24 cellular contexts compared by ENCODE assay signal in the genomic region with DNA sequence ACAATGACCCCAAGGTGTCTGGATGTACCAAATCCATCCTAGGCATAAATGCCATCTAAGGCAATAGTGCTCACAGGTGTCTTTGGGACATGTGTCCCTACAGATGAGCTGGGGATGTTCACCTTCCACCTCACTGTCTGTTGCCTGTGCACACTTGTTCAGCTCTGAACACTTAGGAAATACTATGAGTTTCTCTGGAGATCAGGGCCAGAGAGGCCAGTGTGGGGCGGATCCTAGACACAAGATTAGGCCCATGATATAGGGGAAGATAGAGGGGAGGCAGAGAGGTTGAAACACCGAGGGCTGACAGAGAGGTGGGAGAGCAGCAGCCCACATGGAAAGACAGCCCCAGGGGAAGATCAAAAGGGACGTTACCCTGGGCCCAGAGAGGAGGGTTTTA. TPM values are rescaled to one million over a fixed set of nuclear protein-coding genes. Genes with fewer than 3 reads are reported as not detected.
A peak's percentile ranks its signal among the peaks of the same experiment; 100 is the strongest.
DNase-seq lines count a peak whose midpoint lies in the region; TF ChIP-seq lines count a peak whose summit lies in the region.
"Had no signal": no experiment of that assay in that cellular context is flagged by ENCODE, and none has a peak within 500 bp of the region (broad histone marks: within the 10 kb centered on the region; RNA-seq: fewer than 3 reads in every experiment).

No MANE protein-coding gene starts in this region.

- H3K36me3 Mint-ChIP-seq in mesothelial cell of epicardium = peaks cover 3% of the 10 kb centered on the region
- H3K36me3 Mint-ChIP-seq: activated CD8-positive, alpha-beta memory T cell treated with anti-CD3 and anti-CD28 coated beads, Interleukin-2, amount 10 ng/mL, durations not matched to agents 7 days and 5 days; IgD-negative memory B cell; naive thymus-derived CD8-positive, alpha-beta T cell had no signal

- H3K4me1 Mint-ChIP-seq in mesothelial cell of epicardium = peaks cover 29% of the 10 kb centered on the region
- H3K4me1 Mint-ChIP-seq: activated CD8-positive, alpha-beta memory T cell treated with anti-CD3 and anti-CD28 coated beads, Interleukin-2, amount 10 ng/mL, durations not matched to agents 7 days and 5 days had no signal

- no peak overlapping the region for H2AFZ ChIP-seq in mammary epithelial cell (ENCODE audit: low read depth, low read length)

- intact Hi-C loops in mammary epithelial cell (cut with micrococcal nuclease) = loop anchor here (1.0 kb wide), 3 partner anchors 13 to 25 kb away; partner anchors contain the start of gene C1orf116

- TSS peak; percentile 92 for BruUV-seq in mammary epithelial cell (replicated peaks; lab: Mats Ljungman, UMichigan)

- H3K36me3 ChIP-seq in mammary epithelial cell (ENCODE audit: insufficient read depth, low read length) (no peaks in the 10 kb centered on the region), tibial nerve (no peaks in the 10 kb centered on the region)

- no peaks in the 10 kb centered on the region for H3K27me3 ChIP-seq in mammary epithelial cell (ENCODE audit: insufficient read depth, low read length)
- H3K27me3 ChIP-seq in tibial nerve = no peaks in the 10 kb centered on the region

- H3K9ac ChIP-seq in mammary epithelial cell (ENCODE audit: insufficient read depth, low read length) = peak overlapping the region; percentile 93

- no peak for TF ChIP-seq POLR2A in tibial nerve (IDR thresholded peaks at IDR 0.05)

- H3K27ac ChIP-seq in mammary epithelial cell (ENCODE audit: insufficient read depth, low read depth, low read length) = peak overlapping the region; percentile 100
- peak overlapping the region in 3 of 4 donors; percentile 20 to 80 (median 76) for H3K27ac ChIP-seq in tibial nerve
- H3K27ac ChIP-seq: psoas muscle, SK-N-MC had no signal

- TF ChIP-seq EP300 in tibial nerve (IDR thresholded peaks at IDR 0.05) = no peak

- dilution Hi-C loops in mammary epithelial cell (cut with HindIII; ENCODE audit: low sequenced_read_pairs) = no loop called here

- H3K9me3 ChIP-seq in mammary epithelial cell (replicated peaks; ENCODE audit: insufficient read depth, low read length) (peaks cover 11% of the 10 kb centered on the region), tibial nerve (no peaks in the 10 kb centered on the region)
- H3K9me3 ChIP-seq: psoas muscle had no signal

- CTCF ChIA-PET in mammary epithelial cell (lab: Charles Lee; ENCODE audit: low non-redundant PET) = interaction anchor here (0.7 kb wide), 1 partner anchor 150 kb away, joined by 6 read pairs; no protein-coding TSS in a partner anchor

- peaks cover 5% of the 10 kb centered on the region for H3K9me3 Mint-ChIP-seq in mesothelial cell of epicardium
- H3K9me3 Mint-ChIP-seq: IgD-negative memory B cell; naive thymus-derived CD8-positive, alpha-beta T cell; stimulated activated naive CD8-positive, alpha-beta T cell treated with anti-CD3 and anti-CD28 coated beads, Interleukin-15, Interleukin-2, amounts not matched to agents 100 ng/mL and 50 ng/mL, for 24 hours had no signal

- no peaks in the 10 kb centered on the region for H3K79me2 ChIP-seq in mammary epithelial cell (ENCODE audit: insufficient read depth, low read length)

- peaks cover 9% of the 10 kb centered on the region for H3K27me3 Mint-ChIP-seq in mesothelial cell of epicardium (ENCODE audit: low read depth)

- H3K4me3 Mint-ChIP-seq in mesothelial cell of epicardium = no peak overlapping the region
- H3K4me3 Mint-ChIP-seq: activated CD8-positive, alpha-beta memory T cell treated with anti-CD3 and anti-CD28 coated beads, Interleukin-2, amount 10 ng/mL, durations not matched to agents 7 days and 5 days; naive thymus-derived CD8-positive, alpha-beta T cell; stimulated activated naive CD8-positive, alpha-beta T cell treated with anti-CD3 and anti-CD28 coated beads, Interleukin-15, Interleukin-2, amounts not matched to agents 100 ng/mL and 50 ng/mL, for 24 hours had no signal

- H3K4me2 ChIP-seq in mammary epithelial cell (ENCODE audit: insufficient read depth, low read depth, low read length) = peak overlapping the region; percentile 76

- in situ Hi-C loops in mammary epithelial cell (cut with MboI; ENCODE audit: low sequenced_read_pairs in 2 of 2) = no loop called here

- H3K4me3 ChIP-seq in mammary epithelial cell (replicated peaks in 1 of 3; ENCODE audit: insufficient read depth in 1 of 3, low read depth in 2 of 3, low read length in 3 of 3) (no peak overlapping the region), tibial nerve (no peak overlapping the region)
- H3K4me3 ChIP-seq: psoas muscle, SK-N-MC had no signal

- H3K27ac Mint-ChIP-seq in mesothelial cell of epicardium = peak overlapping the region; percentile 86
- H3K27ac Mint-ChIP-seq: activated CD8-positive, alpha-beta memory T cell treated with anti-CD3 and anti-CD28 coated beads, Interleukin-2, amount 10 ng/mL, durations not matched to agents 7 days and 5 days; IgD-negative memory B cell; naive thymus-derived CD8-positive, alpha-beta T cell; stimulated activated naive CD8-positive, alpha-beta T cell treated with anti-CD3 and anti-CD28 coated beads, Interleukin-15, Interleukin-2, amounts not matched to agents 100 ng/mL and 50 ng/mL, for 24 hours had no signal

- no peaks in the 10 kb centered on the region for H4K20me1 ChIP-seq in mammary epithelial cell (ENCODE audit: insufficient read depth, low read length)

- TF ChIP-seq CTCF in mammary epithelial cell (conservative IDR thresholded peaks at IDR 0.05 in 1 of 2, IDR thresholded peaks at IDR 0.05 in 1 of 2; ENCODE audit: extremely low read depth in 1 of 2, insufficient read depth in 1 of 2, low read depth in 1 of 2, low read length in 2 of 2) (no peak), mesothelial cell of epicardium (IDR thresholded peaks at IDR 0.05; ENCODE audit: unreplicated experiment) (no peak), tibial nerve (IDR thresholded peaks at IDR 0.05) (no peak)

- DNase-seq in M059J (ENCODE audit: low read depth) (peak; percentile 9), mammary epithelial cell (peak; percentile 53), mesothelial cell of epicardium (ENCODE audit: low spot score in 2 of 2, unreplicated experiment in 2 of 2) (no peak), tibial nerve (ENCODE audit: low spot score in 2 of 2) (no peak), NCI-H345 treated with DMSO at 0.1 percent for 48 hours (lab: John Stamatoyannopoulos, UW; ENCODE audit: unreplicated experiment) (no peak), HUDEP-2 (lab: John Stamatoyannopoulos, UW; ENCODE audit: unreplicated experiment in 76 of 76) (no peak)
- no peak for DNase-seq in stimulated activated CD4-positive, alpha-beta T cell treated with anti-CD3 and anti-CD28 coated beads, Interleukin-2, amount 100 ng/mL, for 48 hours
- DNase-seq: activated CD4-positive, alpha-beta T cell treated with anti-CD3 and anti-CD28 coated beads for 1 hour; activated CD8-positive, alpha-beta memory T cell treated with anti-CD3 and anti-CD28 coated beads, Interleukin-2, amount 10 ng/mL, durations not matched to agents 7 days and 5 days; activated gamma-delta T cell; amniotic stem cell; C1 segment of cervical spinal cord; DMS53; MV-4-11; naive thymus-derived CD8-positive, alpha-beta T cell; NCI-H2081; NCI-H524 treated with DMSO at 0.1 percent for 48 hours; psoas muscle; stimulated activated CD4-positive, alpha-beta T cell treated with anti-CD3 and anti-CD28 coated beads, Interleukin-15, amount 100 ng/mL, for 24 hours had no signal

- H3K4me1 ChIP-seq in mammary epithelial cell (ENCODE audit: insufficient read depth, low read length) (peaks cover 62% of the 10 kb centered on the region), tibial nerve (peaks cover 0 to 59% (median 15%) of the 10 kb centered on the region in 4 donors)
- H3K4me1 ChIP-seq: psoas muscle had no signal

- 8% methylated on average over 3 of the region's 3 CpGs for WGBS in mammary epithelial cell (ENCODE audit: low coverage, missing lambda C conversion rate)
- 49 to 54% methylated on average over 3 of the region's 3 CpGs for WGBS in tibial nerve, 2 donors

RNA-seq across cellular contexts. Expression of gene C1orf116, which starts 25.6 kb away (rescaled TPM):
- total RNA-seq in M059J (2014; rRNA removed; shearing (Covaris generic)) = not detected in 2 replicates
- 100 to 1,000 TPM in 1 of 2 donors, 10 to 100 TPM in 1; 94.0 to 129 TPM for total RNA-seq in mammary epithelial cell
- polyA plus RNA-seq in mammary epithelial cell = 47.0 TPM
- polyA minus RNA-seq in mammary epithelial cell = 110 TPM
- 0.44 to 0.67 TPM (median 0.57 TPM) in 3 replicates for total RNA-seq in mesothelial cell of epicardium
- under 1 TPM in 1 of 4 donors, not detected in 3; 0.44 TPM for total RNA-seq in tibial nerve
- total RNA-seq: activated CD8-positive, alpha-beta memory T cell treated with anti-CD3 and anti-CD28 coated beads, Interleukin-2, amount 10 ng/mL, durations not matched to agents 7 days and 5 days had no signal
- polyA plus RNA-seq: endothelial cell of umbilical vein; naive thymus-derived CD8-positive, alpha-beta T cell had no signal

RNA-seq across cellular contexts. Expression of gene FCAMR, which starts 36.7 kb away (rescaled TPM):
- not detected in 2 replicates for total RNA-seq in M059J (2014; rRNA removed; shearing (Covaris generic))
- total RNA-seq in mammary epithelial cell (not detected), mesothelial cell of epicardium (not detected in 3 replicates), tibial nerve (not detected)
- not detected for polyA plus RNA-seq in mammary epithelial cell
- not detected for polyA minus RNA-seq in mammary epithelial cell
- total RNA-seq: activated CD8-positive, alpha-beta memory T cell treated with anti-CD3 and anti-CD28 coated beads, Interleukin-2, amount 10 ng/mL, durations not matched to agents 7 days and 5 days; cerebellum; endothelial cell of umbilical vein; naive thymus-derived CD8-positive, alpha-beta T cell; psoas muscle had no signal
- polyA plus RNA-seq: endothelial cell of umbilical vein; IgD-negative memory B cell; naive thymus-derived CD8-positive, alpha-beta T cell; psoas muscle had no signal

RNA-seq across cellular contexts. Expression of gene YOD1, which starts 44.1 kb away (rescaled TPM):
- total RNA-seq in M059J (2014; rRNA removed; shearing (Covaris generic)) = 5.1 and 6.0 TPM in 2 replicates
- total RNA-seq in mammary epithelial cell (10 to 100 TPM in 1 of 2 donors, 1 to 10 TPM in 1; 9.0 to 19.7 TPM), mesothelial cell of epicardium (9.6 to 10.3 TPM (median 10.1 TPM) in 3 replicates), tibial nerve (10 to 100 TPM in 3 of 4 donors, 1 to 10 TPM in 1; 6.9 to 11.8 (median 10.7) TPM)
- 2.3 TPM for polyA plus RNA-seq in mammary epithelial cell
- 6.5 TPM for polyA minus RNA-seq in mammary epithelial cell

RNA-seq across cellular contexts. Expression of gene PFKFB2, which starts 46.2 kb away (rescaled TPM):
- total RNA-seq in M059J (2014; rRNA removed; shearing (Covaris generic)) = 6.4 and 6.5 TPM in 2 replicates
- total RNA-seq in mammary epithelial cell (10 to 100 TPM; 34.4 to 38.7 TPM), mesothelial cell of epicardium (12.5 to 13.6 TPM (median 12.7 TPM) in 3 replicates), tibial nerve (1 to 10 TPM; 6.5 to 9.8 (median 8.6) TPM)
- polyA plus RNA-seq in mammary epithelial cell = 6.5 TPM
- polyA minus RNA-seq in mammary epithelial cell = 51.3 TPM

Comparison
In these comparisons a context has a peak if more than half of its experiments do, and no peak if none do; other contexts are left out.
1. DNase-seq: peak in M059J (single experiment) and mammary epithelial cell (single experiment); none in mesothelial cell of epicardium (0 of 2), tibial nerve (0 of 2), NCI-H345 treated with DMSO at 0.1 percent for 48 hours (single experiment), stimulated activated CD4-positive, alpha-beta T cell treated with anti-CD3 and anti-CD28 coated beads, Interleukin-2, amount 100 ng/mL, for 48 hours (0 of 2) and HUDEP-2 (0 of 76).
2. RNA of gene C1orf116, which starts 25.6 kb away (total RNA-seq): 94.0 to 129 TPM in mammary epithelial cell; 0.44 to 0.67 TPM in mesothelial cell of epicardium, not detected in M059J and 0.44 TPM in tibial nerve; every median in the first group is over 10 times any median in the second.